In the genomic region with DNA sequence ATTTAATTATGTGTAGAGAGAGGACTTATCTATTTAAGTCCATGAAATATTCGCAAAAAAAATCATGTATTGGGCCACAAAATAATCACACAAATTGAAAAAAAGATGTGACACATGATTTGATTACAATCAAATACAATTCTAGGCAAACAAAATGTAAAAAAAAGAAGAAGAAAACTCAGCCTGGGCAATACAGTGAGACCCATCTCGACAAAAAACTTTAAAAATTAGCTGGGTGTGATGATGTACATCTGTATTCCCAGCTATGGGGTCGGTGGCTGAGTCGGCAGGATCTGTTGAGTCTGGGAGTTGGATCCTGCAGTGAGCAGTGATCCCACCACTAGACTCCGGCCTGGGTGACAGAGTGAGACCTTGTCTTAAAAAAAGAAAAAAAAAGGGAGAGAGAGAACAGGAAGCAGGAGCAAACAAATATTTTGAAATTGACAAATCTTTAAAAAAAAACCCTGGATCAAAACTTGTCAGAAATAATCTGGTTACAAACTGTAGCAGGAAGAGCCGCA, we compare ENCODE assay signal across 9 cellular contexts. TPM values are rescaled to one million over a fixed set of nuclear protein-coding genes. Genes with fewer than 3 reads are reported as not detected.
DNase-seq lines count a peak whose midpoint lies in the region; ATAC-seq and TF ChIP-seq lines count a peak whose summit lies in the region.
"Had no signal": no experiment of that assay in that cellular context is flagged by ENCODE, and none has a peak within 500 bp of the region (broad histone marks: within the 10 kb centered on the region; RNA-seq: fewer than 3 reads in every experiment).

No MANE protein-coding gene starts in this region.

- no peaks in the 10 kb centered on the region for H3K9me3 ChIP-seq in ascending aorta
- H3K9me3 ChIP-seq in mucosa of rectum (ENCODE audit: control insufficient read depth in 2 of 2, low read length in 2 of 2): no peaks in the 10 kb centered on the region
- no peaks in the 10 kb centered on the region for H3K9me3 ChIP-seq in upper lobe of right lung

- H3K27ac ChIP-seq in ascending aorta: peak overlapping the region; percentile 80 to 91
- H3K27ac ChIP-seq in mucosa of rectum (ENCODE audit: low read depth in 2 of 2, low read length in 2 of 2): peak overlapping the region; percentile 93 to 99
- peak overlapping the region; percentile 99 for H3K27ac ChIP-seq in upper lobe of right lung

- TF ChIP-seq CTCF in ascending aorta (IDR thresholded peaks at IDR 0.05): no peak
- no peak for TF ChIP-seq CTCF in upper lobe of right lung (IDR thresholded peaks at IDR 0.05)

- ATAC-seq in Right ventricle myocardium superior (ENCODE audit: poor library complexity): no peak
- ATAC-seq in upper lobe of right lung: no peak

- H3K27me3 ChIP-seq in ascending aorta (peaks cover 11% of the 10 kb centered on the region), mucosa of rectum (ENCODE audit: control insufficient read depth in 2 of 2, insufficient read depth in 2 of 2, low read length in 2 of 2) (no peaks in the 10 kb centered on the region), upper lobe of right lung (no peaks in the 10 kb centered on the region)

- DNase-seq in Right ventricle myocardium superior: peak; percentile 45
- no peak for DNase-seq in cardiac septum (ENCODE audit: low spot score)
- no peak for DNase-seq in ascending aorta (ENCODE audit: low spot score in 2 of 2)
- DNase-seq in upper lobe of right lung: no peak
- DNase-seq in mesenteric fat pad (ENCODE audit: low spot score): no peak
- DNase-seq in hippocampal formation (lab: John Stamatoyannopoulos, UW): no peak
- no peak for DNase-seq in NCI-H2081 (lab: John Stamatoyannopoulos, UW)

- peaks cover 12 to 24% of the 10 kb centered on the region in 2 donors for H3K4me1 ChIP-seq in ascending aorta
- H3K4me1 ChIP-seq in mucosa of rectum (ENCODE audit: control insufficient read depth in 2 of 2, insufficient read depth in 2 of 2, low read length in 2 of 2): peaks cover 17 to 22% of the 10 kb centered on the region in 2 donors
- peaks cover 51% of the 10 kb centered on the region for H3K4me1 ChIP-seq in upper lobe of right lung

- intact Hi-C loops in Right ventricle myocardium superior (cut with DNase I): no loop called here
- intact Hi-C loops in cardiac septum (cut with DNase I): no loop called here
- intact Hi-C loops in ascending aorta (cut with DNase I): no loop called here
- intact Hi-C loops in upper lobe of right lung (cut with DNase I): no loop called here

- no peaks in the 10 kb centered on the region for H3K36me3 ChIP-seq in ascending aorta
- no peaks in the 10 kb centered on the region for H3K36me3 ChIP-seq in mucosa of rectum (ENCODE audit: control insufficient read depth in 2 of 2, insufficient read depth in 2 of 2, low read length in 2 of 2)
- no peaks in the 10 kb centered on the region for H3K36me3 ChIP-seq in upper lobe of right lung

- no peak overlapping the region for H3K9ac ChIP-seq in mucosa of rectum (ENCODE audit: low read depth in 1 of 2, low read length in 2 of 2)

- H3K4me3 ChIP-seq in ascending aorta: no peak overlapping the region
- H3K4me3 ChIP-seq in mucosa of rectum (ENCODE audit: low read length in 2 of 2): no peak overlapping the region
- H3K4me3 ChIP-seq in upper lobe of right lung: peak overlapping the region; percentile 72

RNA-seq across cellular contexts. Expression of a gene that starts 3.1 kb away (rescaled TPM):
- total RNA-seq in Right ventricle myocardium superior (11.8 TPM), cardiac septum (18.3 TPM), ascending aorta (150 TPM), upper lobe of right lung (122 TPM), mesenteric fat pad (165 TPM)

RNA-seq across cellular contexts. Expression of a gene that starts 7.5 kb away (rescaled TPM):
- not detected for total RNA-seq in Right ventricle myocardium superior
- 2.4 TPM for total RNA-seq in cardiac septum
- not detected for total RNA-seq in ascending aorta
- total RNA-seq in upper lobe of right lung: 3.1 TPM
- 9.6 TPM for total RNA-seq in mesenteric fat pad

RNA-seq across cellular contexts. Expression of a gene that starts 12.8 kb away (rescaled TPM):
- total RNA-seq in Right ventricle myocardium superior: not detected
- 0.08 TPM for total RNA-seq in cardiac septum
- total RNA-seq in ascending aorta: not detected
- 0.69 TPM for total RNA-seq in upper lobe of right lung
- 0.10 TPM for total RNA-seq in mesenteric fat pad
- total RNA-seq: RPMI7951 had no signal

RNA-seq across cellular contexts. Expression of a gene that starts 24.9 kb away (rescaled TPM):
- total RNA-seq in Right ventricle myocardium superior: 28.8 TPM
- 25.1 TPM for total RNA-seq in cardiac septum
- total RNA-seq in ascending aorta: 41.7 TPM
- 51.8 TPM for total RNA-seq in upper lobe of right lung
- 25.0 TPM for total RNA-seq in mesenteric fat pad

RNA-seq across cellular contexts. Expression of a gene that starts 25.4 kb away (rescaled TPM):
- 25.3 TPM for total RNA-seq in Right ventricle myocardium superior
- total RNA-seq in cardiac septum: 28.7 TPM
- 119 TPM for total RNA-seq in ascending aorta
- total RNA-seq in upper lobe of right lung: 65.8 TPM
- total RNA-seq in mesenteric fat pad: 57.1 TPM
